1 cellular context compared by ENCODE assay signal in genomic region chr10:87500646-87501048, GRCh38.
TF ChIP-seq lines count a peak whose summit lies in the region.

No MANE protein-coding gene starts in this region.

TF ChIP-seq in HepG2, 621 proteins besides CTCF, POLR2A, EP300 and RAD21 (continued from another document and continues in another):
- TF ChIP-seq RERE (CRISPR knock-in tag; IDR thresholded peaks at IDR 0.05; ENCODE audit: low read depth), result peak; percentile 94
- TF ChIP-seq AGO2 (optimal IDR thresholded peaks at IDR 0.05; ENCODE audit: low read depth, low read length), result no peak
- TF ChIP-seq ZNF607 (CRISPR knock-in tag; IDR thresholded peaks at IDR 0.05; ENCODE audit: borderline replicate concordance), result peak; percentile 40; the same call in 1 of the 2 replicates
- no peak for TF ChIP-seq ZNF567 (CRISPR knock-in tag; IDR thresholded peaks at IDR 0.05; ENCODE audit: borderline replicate concordance)
- no peak for TF ChIP-seq ZHX2 (IDR thresholded peaks at IDR 0.05; ENCODE audit: low read depth)
- TF ChIP-seq ZHX2 (CRISPR knock-in tag; IDR thresholded peaks at IDR 0.05; ENCODE audit: borderline replicate concordance), result no peak
- TF ChIP-seq HBP1 (CRISPR knock-in tag; IDR thresholded peaks at IDR 0.05; ENCODE audit: low read depth), result 0 out of 2 replicates have a peak, but pooled peaks have one; percentile 46
- TF ChIP-seq FUBP1 (CRISPR knock-in tag; IDR thresholded peaks at IDR 0.05; ENCODE audit: borderline replicate concordance), result no peak
- TF ChIP-seq XBP1 (CRISPR knock-in tag; IDR thresholded peaks at IDR 0.05), result no peak
- TF ChIP-seq PRDM10 (CRISPR knock-in tag; IDR thresholded peaks at IDR 0.05; ENCODE audit: low read depth), result peak; percentile 94
- TF ChIP-seq ZNF710 (CRISPR knock-in tag; IDR thresholded peaks at IDR 0.05; ENCODE audit: borderline replicate concordance), result peak; percentile 93; the same call in 1 of the 2 replicates
- TF ChIP-seq ETV5 (CRISPR knock-in tag; IDR thresholded peaks at IDR 0.05; ENCODE audit: borderline replicate concordance), result peak; percentile 74
- no peak for TF ChIP-seq SRSF1 (optimal IDR thresholded peaks at IDR 0.05; ENCODE audit: low read depth, low read length)
- peak; percentile 96 for TF ChIP-seq FOXO1 (CRISPR knock-in tag; IDR thresholded peaks at IDR 0.05)
- no peak for TF ChIP-seq GPBP1L1 (CRISPR knock-in tag; IDR thresholded peaks at IDR 0.05)
- TF ChIP-seq SMARCE1 (IDR thresholded peaks at IDR 0.05; ENCODE audit: borderline replicate concordance), result no peak
- peak; percentile 82 for TF ChIP-seq MAX (IDR thresholded peaks at IDR 0.05)
- no peak for TF ChIP-seq ZIK1 (CRISPR knock-in tag; IDR thresholded peaks at IDR 0.05; ENCODE audit: borderline replicate concordance, low read depth)
- TF ChIP-seq RFX1 (IDR thresholded peaks at IDR 0.05), result no peak
- TF ChIP-seq RFXANK (CRISPR knock-in tag; IDR thresholded peaks at IDR 0.05), result peak; percentile 97
- TF ChIP-seq ZBTB10 (CRISPR knock-in tag; IDR thresholded peaks at IDR 0.05; ENCODE audit: borderline replicate concordance), result no peak
- TF ChIP-seq TRIM22 (IDR thresholded peaks at IDR 0.05), result no peak
